ENCODE assay signal across 16 cellular contexts in the genomic region with DNA sequence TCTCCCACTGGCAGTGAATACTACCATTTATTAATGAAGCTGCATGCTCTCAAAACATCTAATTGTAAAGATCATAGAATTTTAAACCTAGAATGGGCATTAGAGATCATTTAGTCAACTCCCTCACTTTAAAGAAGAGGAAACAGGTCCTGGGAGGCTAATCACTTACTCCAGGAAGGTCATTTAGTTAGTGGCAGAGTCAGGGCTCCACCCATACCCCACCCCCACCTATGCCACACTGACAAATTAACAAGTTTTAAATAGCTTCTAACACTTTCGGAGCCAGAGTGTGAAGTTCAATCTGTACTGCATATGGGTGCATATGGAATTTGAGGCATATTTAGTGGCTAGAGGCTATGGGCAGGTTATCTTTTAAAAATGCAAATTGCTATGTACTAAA.
"Had no signal": no experiment of that assay in that cellular context is flagged by ENCODE, and none has a peak within 500 bp of the region (broad histone marks: within the 10 kb centered on the region; RNA-seq: fewer than 3 reads in every experiment).

No MANE protein-coding gene starts in this region.

- H3K4me1 ChIP-seq: gastrocnemius medialis, psoas muscle had no signal

- H3K4me3 Mint-ChIP-seq: activated CD4-positive, alpha-beta memory T cell treated with anti-CD3 and anti-CD28 coated beads, Interleukin-2, amount 10 ng/mL, durations not matched to agents 7 days and 5 days; activated T-cell treated with anti-CD3 and anti-CD28 coated beads, Interleukin-2, amount 50 U/mL, for 72 hours; natural killer cell had no signal

- DNase-seq: activated CD4-positive, alpha-beta memory T cell treated with anti-CD3 and anti-CD28 coated beads, Interleukin-2, amount 10 ng/mL, durations not matched to agents 7 days and 5 days; activated CD8-positive, alpha-beta memory T cell treated with anti-CD3 and anti-CD28 coated beads, Interleukin-2, amount 50 U/mL, for 4 hours; activated gamma-delta T cell treated with Interleukin-2 at 50 U/mL for 16 hours; activated T-cell treated with anti-CD3 and anti-CD28 coated beads, Interleukin-2, amount 50 U/mL, for 72 hours; gastrocnemius medialis; kidney; natural killer cell; psoas muscle; stimulated activated CD4-positive, alpha-beta T cell treated with anti-CD3 and anti-CD28 coated beads, Interleukin-15, amount 100 ng/mL, for 24 hours; stimulated activated CD4-positive, alpha-beta T cell treated with anti-CD3 and anti-CD28 coated beads, Interleukin-4, amount 100 ng/mL, for 4 hours; stomach; T-helper 9 cell; thyroid gland had no signal

- H3K27me3 ChIP-seq: cardiac muscle cell, gastrocnemius medialis, stomach, thyroid gland, vagina had no signal

- H3K36me3 Mint-ChIP-seq: natural killer cell had no signal

- H3K9me3 Mint-ChIP-seq: activated CD4-positive, alpha-beta memory T cell treated with anti-CD3 and anti-CD28 coated beads, Interleukin-2, amount 10 ng/mL, durations not matched to agents 7 days and 5 days; activated T-cell treated with anti-CD3 and anti-CD28 coated beads, Interleukin-2, amount 50 U/mL, for 72 hours; natural killer cell had no signal

- H3K27ac Mint-ChIP-seq: activated CD4-positive, alpha-beta memory T cell treated with anti-CD3 and anti-CD28 coated beads, Interleukin-2, amount 10 ng/mL, durations not matched to agents 7 days and 5 days; activated T-cell treated with anti-CD3 and anti-CD28 coated beads, Interleukin-2, amount 50 U/mL, for 72 hours; natural killer cell had no signal

- H3K9me3 ChIP-seq: gastrocnemius medialis, psoas muscle, stomach, thyroid gland, vagina had no signal

- H3K4me3 ChIP-seq: cardiac muscle cell, gastrocnemius medialis, lung, psoas muscle, stomach, thyroid gland, vagina had no signal

- H3K36me3 ChIP-seq: cardiac muscle cell, gastrocnemius medialis, stomach, thyroid gland, vagina had no signal

- H3K27ac ChIP-seq: cardiac muscle cell, psoas muscle, thyroid gland had no signal

- ATAC-seq: activated T-cell treated with anti-CD3 and anti-CD28 coated beads, Interleukin-2, amount 50 U/mL, for 72 hours; gastrocnemius medialis; natural killer cell; psoas muscle had no signal
